In the genomic region with DNA sequence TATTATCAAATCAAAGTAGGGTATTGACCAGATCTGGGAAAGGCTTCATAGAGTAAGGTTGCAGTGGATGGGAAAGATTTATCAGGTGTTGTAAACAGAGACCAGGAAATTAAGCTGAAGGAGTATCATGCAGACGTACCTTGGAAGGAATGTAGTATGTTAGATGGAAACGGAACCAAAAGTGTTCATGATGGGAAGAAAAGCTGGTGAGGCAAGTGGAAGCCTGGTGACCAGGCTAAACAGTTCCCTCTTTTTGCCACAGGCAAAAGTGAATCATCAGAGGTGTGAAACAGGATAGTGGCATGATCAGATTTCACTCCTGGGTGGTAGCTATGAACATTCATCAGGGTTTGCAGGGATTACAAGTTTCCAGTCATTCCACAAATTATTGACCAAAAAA, we compare ENCODE assay signal across 17 cellular contexts.
"Had no signal": no experiment of that assay in that cellular context is flagged by ENCODE, and none has a peak within 500 bp of the region (broad histone marks: within the 10 kb centered on the region; RNA-seq: fewer than 3 reads in every experiment).

No MANE protein-coding gene starts in this region.

- ATAC-seq: activated CD4-positive, CD25-positive, alpha-beta regulatory T cell treated with anti-CD3 and anti-CD28 coated beads, Interleukin-2, amount 50 U/mL, for 24 hours; activated naive CD8-positive, alpha-beta T cell treated with anti-CD3 and anti-CD28 coated beads, Interleukin-2, amount 50 U/mL, for 24 hours; heart right ventricle; left lung; naive thymus-derived CD8-positive, alpha-beta T cell; stimulated activated memory B cell treated with anti-CD40 and anti-IgM and Interleukin-4, amounts not matched to agents 10 μg/mL and 1 μg/mL and 100 μg/mL, for 72 hours had no signal

- H3K4me3 ChIP-seq: colonic mucosa, heart right ventricle, left lung, thyroid gland, uterus had no signal

- H3K4me1 ChIP-seq: colonic mucosa, heart right ventricle, left lung, thyroid gland, uterus had no signal

- H3K36me3 ChIP-seq: colonic mucosa, heart right ventricle, left lung, neutrophil, thyroid gland, uterus had no signal

- H3K27me3 ChIP-seq: colonic mucosa, heart right ventricle, left lung, neutrophil, thyroid gland, uterus had no signal

- H3K27ac ChIP-seq: colonic mucosa, heart right ventricle, left lung, neutrophil, thyroid gland, uterus had no signal

- DNase-seq: activated CD4-positive, alpha-beta T cell treated with anti-CD3 and anti-CD28 coated beads, Interleukin-2, amount 50 U/mL, for 1 hour; activated CD8-positive, alpha-beta memory T cell treated with anti-CD3 and anti-CD28 coated beads for 24 hours; activated naive CD4-positive, alpha-beta T cell treated with anti-CD3 and anti-CD28 coated beads for 36 hours; activated naive CD8-positive, alpha-beta T cell treated with anti-CD3 and anti-CD28 coated beads, Interleukin-2, amount 50 U/mL, for 24 hours; activated T-cell treated with anti-CD3 and anti-CD28 coated beads for 4 hours; central memory CD4-positive, alpha-beta T cell; colonic mucosa; effector CD4-positive, alpha-beta T cell; heart right ventricle; left lung; naive thymus-derived CD8-positive, alpha-beta T cell; retina; thyroid gland; uterus had no signal
